9 cellular contexts compared by ENCODE assay signal in genomic region chr20:2756056-2756611, GRCh38. TPM values are rescaled to one million over a fixed set of nuclear protein-coding genes. Genes with fewer than 3 reads are reported as not detected.
DNase-seq lines count a peak whose midpoint lies in the region; FAIRE-seq and TF ChIP-seq lines count a peak whose summit lies in the region.
"Had no signal": no experiment of that assay in that cellular context is flagged by ENCODE, and none has a peak within 500 bp of the region (broad histone marks: within the 10 kb centered on the region; RNA-seq: fewer than 3 reads in every experiment).

No MANE protein-coding gene starts in this region.

- no peak overlapping the region for H2AFZ ChIP-seq in keratinocyte (ENCODE audit: control insufficient read depth, low read length)

- H3K27me3 ChIP-seq in WERI-Rb-1 (ENCODE audit: insufficient read depth, low read depth, severe bottlenecking) (no peaks in the 10 kb centered on the region), keratinocyte (ENCODE audit: control insufficient read depth, extremely low read depth, insufficient read depth, low read length) (peaks cover 58% of the 10 kb centered on the region), esophagus muscularis mucosa (peaks cover 0 to 97% (median 32%) of the 10 kb centered on the region in 4 donors)

- H3K79me2 ChIP-seq in keratinocyte (ENCODE audit: control insufficient read depth, insufficient read depth, low read length) = no peaks in the 10 kb centered on the region

- WGBS in esophagus muscularis mucosa = 54% methylated on average over 4 of the region's 5 CpGs

- no peak overlapping the region for H3K27ac ChIP-seq in WERI-Rb-1
- H3K27ac ChIP-seq in keratinocyte (ENCODE audit: control insufficient read depth, insufficient read depth, low read length) = no peak overlapping the region
- H3K27ac ChIP-seq in esophagus muscularis mucosa (replicated peaks in 1 of 4) = no peak overlapping the region

- H4K20me1 ChIP-seq in keratinocyte (ENCODE audit: control insufficient read depth, extremely low read depth, insufficient read depth, low read length) = no peaks in the 10 kb centered on the region

- H3K9me1 ChIP-seq in keratinocyte (ENCODE audit: control insufficient read depth, extremely low read depth, insufficient read depth, low read length) = no peaks in the 10 kb centered on the region

- no peaks in the 10 kb centered on the region for H3K9me3 ChIP-seq in WERI-Rb-1 (ENCODE audit: severe bottlenecking)
- H3K9me3 ChIP-seq in keratinocyte (ENCODE audit: control insufficient read depth, low read depth, low read length) = no peaks in the 10 kb centered on the region
- no peaks in the 10 kb centered on the region for H3K9me3 ChIP-seq in esophagus muscularis mucosa

- no peak for FAIRE-seq in keratinocyte (lab: Jason Lieb, UNC)

- no peak for TF ChIP-seq POLR2A in esophagus muscularis mucosa (IDR thresholded peaks at IDR 0.05; ENCODE audit: low read depth)

- H3K4me2 ChIP-seq in keratinocyte (ENCODE audit: control insufficient read depth, extremely low read depth, insufficient read depth, low read depth, low read length) = no peak overlapping the region

- TF ChIP-seq CTCF in GM12873 (IDR thresholded peaks at IDR 0.05; ENCODE audit: insufficient read depth, low read depth, low read length, missing control alignments) = peak; percentile 55
- peak; percentile 96 for TF ChIP-seq CTCF in WERI-Rb-1 (IDR thresholded peaks at IDR 0.05; ENCODE audit: low read depth, low read length)
- TF ChIP-seq CTCF in keratinocyte (optimal IDR thresholded peaks at IDR 0.05 in 1 of 3, IDR thresholded peaks at IDR 0.05 in 1 of 3, conservative IDR thresholded peaks at IDR 0.05 in 1 of 3; ENCODE audit: extremely low read depth in 1 of 3, insufficient read depth in 2 of 3, low read length in 3 of 3) = peak in 2 of 3 experiments; percentile 58 to 71
- peak in 1 of 3 experiments; percentile 16 for TF ChIP-seq CTCF in esophagus muscularis mucosa (IDR thresholded peaks at IDR 0.05)

- TF ChIP-seq EP300 in esophagus muscularis mucosa (IDR thresholded peaks at IDR 0.05) = no peak

- no peaks in the 10 kb centered on the region for H3K36me3 ChIP-seq in WERI-Rb-1
- no peaks in the 10 kb centered on the region for H3K36me3 ChIP-seq in keratinocyte (ENCODE audit: control insufficient read depth in 2 of 2, extremely low read depth in 1 of 2, insufficient read depth in 2 of 2, low read length in 2 of 2)
- H3K36me3 ChIP-seq in esophagus muscularis mucosa = peaks cover 0 to 10% (median 0%) of the 10 kb centered on the region in 4 donors

- H3K4me3 ChIP-seq in WERI-Rb-1 (ENCODE audit: low read depth, low read length) = no peak overlapping the region
- no peak overlapping the region for H3K4me3 ChIP-seq in keratinocyte (ENCODE audit: control insufficient read depth in 2 of 3, extremely low read depth in 1 of 3, insufficient read depth in 2 of 3, low read depth in 1 of 3, low read length in 3 of 3)
- H3K4me3 ChIP-seq in esophagus muscularis mucosa = no peak overlapping the region

- H3K4me1 ChIP-seq in keratinocyte (ENCODE audit: control insufficient read depth, extremely low read depth, insufficient read depth, low read length) (no peaks in the 10 kb centered on the region), esophagus muscularis mucosa (peaks cover 17 to 25% (median 24%) of the 10 kb centered on the region in 4 donors)

- H3K9ac ChIP-seq in keratinocyte (ENCODE audit: control insufficient read depth, extremely low read depth, insufficient read depth, low read length) = no peak overlapping the region

- DNase-seq in A172 (ENCODE audit: low spot score) (peak; percentile 40), WERI-Rb-1 (peak; percentile 83), keratinocyte (ENCODE audit: low read depth, low spot score) (no peak), GM19240 (ENCODE audit: insufficient read length, low spot score) (no peak), OCI-M2 (lab: John Stamatoyannopoulos, UW; ENCODE audit: unreplicated experiment) (no peak), DMS153 (lab: John Stamatoyannopoulos, UW) (no peak), esophagus muscularis mucosa (ENCODE audit: extremely low spot score) (no peak)
- DNase-seq: activated CD4-positive, alpha-beta T cell treated with anti-CD3 and anti-CD28 coated beads for 4 hours had no signal

- intact Hi-C loops in esophagus muscularis mucosa (cut with DNase I) = loop anchor here (10.0 kb wide), 1 partner anchor 231 kb away; no protein-coding TSS in a partner anchor

- dilution Hi-C loops in keratinocyte (cut with MboI; ENCODE audit: extremely low pct_ligation_motif_present, low sequenced_read_pairs) = no loop called here

RNA-seq across cellular contexts. Expression of gene CPXM1, which starts 44.3 kb away (rescaled TPM):
- not detected in 2 replicates for total RNA-seq in A172 (2014; rRNA removed; shearing (Covaris generic))
- polyA plus RNA-seq in keratinocyte = not detected in 3 replicates
- polyA plus RNA-seq in keratinocyte (2011; ENCODE audit: low read depth) = not detected
- polyA plus RNA-seq in keratinocyte (2011; cell fraction: cytosol; rRNA removed) = not detected in 2 replicates
- polyA plus RNA-seq in keratinocyte (2011; cell fraction: nucleus; rRNA removed) = not detected in 2 replicates
- not detected in 2 replicates for polyA plus RNA-seq in keratinocyte (2012; ENCODE audit: low replicate concordance)
- not detected in 3 replicates for polyA minus RNA-seq in keratinocyte
- not detected for polyA minus RNA-seq in keratinocyte (2011; cell fraction: cytosol; rRNA and poly(A)+ RNA removed)
- polyA minus RNA-seq in keratinocyte (2011; cell fraction: nucleus; rRNA and poly(A)+ RNA removed) = not detected in 2 replicates
- total RNA-seq in esophagus muscularis mucosa = 1 to 10 TPM in 1 of 4 donors, under 1 TPM in 2, not detected in 1; 0.17 to 1.3 (median 0.45) TPM

RNA-seq across cellular contexts. Expression of gene C20orf141, which starts 58.7 kb away (rescaled TPM):
- not detected in 2 replicates for total RNA-seq in A172 (2014; rRNA removed; shearing (Covaris generic))
- not detected in 3 replicates for polyA plus RNA-seq in keratinocyte
- not detected for polyA plus RNA-seq in keratinocyte (2011; ENCODE audit: low read depth)
- polyA plus RNA-seq in keratinocyte (2011; cell fraction: cytosol; rRNA removed) = not detected in 2 replicates
- polyA plus RNA-seq in keratinocyte (2011; cell fraction: nucleus; rRNA removed) = not detected in 2 replicates
- not detected in 2 replicates for polyA plus RNA-seq in keratinocyte (2012; ENCODE audit: low replicate concordance)
- not detected in 3 replicates for polyA minus RNA-seq in keratinocyte
- polyA minus RNA-seq in keratinocyte (2011; cell fraction: cytosol; rRNA and poly(A)+ RNA removed) = not detected
- not detected in 2 replicates for polyA minus RNA-seq in keratinocyte (2011; cell fraction: nucleus; rRNA and poly(A)+ RNA removed)
- not detected for total RNA-seq in esophagus muscularis mucosa

Comparison
In these comparisons a context has a peak if more than half of its experiments do, and no peak if none do; other contexts are left out.
1. DNase-seq: peak in A172 (single experiment) and WERI-Rb-1 (single experiment); none in keratinocyte (single experiment), GM19240 (single experiment), OCI-M2 (single experiment), DMS153 (single experiment) and esophagus muscularis mucosa (single experiment).